Comparison of ENCODE assay signal across 8 cellular contexts in genomic region chr10:27242951-27243551, GRCh38. TPM values are rescaled to one million over a fixed set of nuclear protein-coding genes. Genes with fewer than 3 reads are reported as not detected.
A peak's percentile ranks its signal among the peaks of the same experiment; 100 is the strongest.
DNase-seq lines count a peak whose midpoint lies in the region; ATAC-seq, FAIRE-seq and TF ChIP-seq lines count a peak whose summit lies in the region.

No MANE protein-coding gene starts in this region.

- peak overlapping the region; percentile 81 to 86 for H3K4ac ChIP-seq in mesenchymal stem cell (ENCODE audit: low read depth in 1 of 2, low read length in 2 of 2)

- peak overlapping the region; percentile 94 for H3K4me3 Mint-ChIP-seq in activated CD8-positive, alpha-beta T cell treated with anti-CD3 and anti-CD28 coated beads for 36 hours

- H4K8ac ChIP-seq in mesenchymal stem cell (ENCODE audit: low read length), result peak overlapping the region; percentile 99

- H3K27ac Mint-ChIP-seq in activated CD8-positive, alpha-beta T cell treated with anti-CD3 and anti-CD28 coated beads for 36 hours, result peak overlapping the region; percentile 99

- no peaks in the 10 kb centered on the region for H3K27me3 Mint-ChIP-seq in activated CD8-positive, alpha-beta T cell treated with anti-CD3 and anti-CD28 coated beads for 36 hours

- peak overlapping the region in 1 of 2 experiments; percentile 64 for H3K14ac ChIP-seq in mesenchymal stem cell (ENCODE audit: low read length in 2 of 2)

- no peak overlapping the region for H2BK15ac ChIP-seq in mesenchymal stem cell (ENCODE audit: low read depth, poor library complexity, severe bottlenecking)

- H3K9me3 Mint-ChIP-seq in activated CD8-positive, alpha-beta T cell treated with anti-CD3 and anti-CD28 coated beads for 36 hours, result no peaks in the 10 kb centered on the region

- TF ChIP-seq CTCF in A549 (IDR thresholded peaks at IDR 0.05), result no peak
- TF ChIP-seq CTCF in activated CD8-positive, alpha-beta T cell treated with anti-CD3 and anti-CD28 coated beads for 36 hours (IDR thresholded peaks at IDR 0.05), result no peak

- H3K79me1 ChIP-seq in mesenchymal stem cell (replicated peaks; ENCODE audit: low read length, poor library complexity, severe bottlenecking), result peaks cover 2% of the 10 kb centered on the region

- FAIRE-seq in A549 (lab: Jason Lieb, UNC) (no peak), GM18507 (lab: Jason Lieb, UNC) (peak; percentile 90)

- peak overlapping the region; percentile 6 for H3K9ac ChIP-seq in endocrine pancreas (ENCODE audit: control insufficient read depth, insufficient read depth, low read length)
- H3K9ac ChIP-seq in mesenchymal stem cell (ENCODE audit: low read length), result peak overlapping the region; percentile 94

- whole genome bisulfite sequencing in A549 (ENCODE audit: missing lambda C conversion rate), result 15% methylated on average over 12 of the region's 12 CpGs
- 32% methylated on average over 6 of the region's 12 CpGs for WGBS in mesenchymal stem cell

- peak overlapping the region; percentile 15 for H2AK5ac ChIP-seq in mesenchymal stem cell (ENCODE audit: low read length, severe bottlenecking)

- ATAC-seq in A549, result peak; percentile 24 to 37; a peak in 4 of 6 replicates
- peak; percentile 38 for ATAC-seq in HG03097 (IDR thresholded peaks at IDR 0.05; ENCODE audit: low FRiP score, unreplicated experiment)
- peak; percentile 48 for ATAC-seq in activated CD8-positive, alpha-beta T cell treated with anti-CD3 and anti-CD28 coated beads for 36 hours

- H3K27ac ChIP-seq in A549, result peak overlapping the region; percentile 89 to 92
- peak overlapping the region; percentile 95 for H3K27ac ChIP-seq in mesenchymal stem cell (ENCODE audit: low read length, poor library complexity, severe bottlenecking)

- H3K9me3 ChIP-seq in A549, result no peaks in the 10 kb centered on the region
- no peaks in the 10 kb centered on the region for H3K9me3 ChIP-seq in endocrine pancreas (ENCODE audit: control insufficient read depth, low read length)
- H3K9me3 ChIP-seq in mesenchymal stem cell (ENCODE audit: control insufficient read depth, low read length), result no peaks in the 10 kb centered on the region

- peaks cover 19% of the 10 kb centered on the region for H3K4me1 Mint-ChIP-seq in activated CD8-positive, alpha-beta T cell treated with anti-CD3 and anti-CD28 coated beads for 36 hours (ENCODE audit: low read depth)

- H3K36me3 ChIP-seq in endocrine pancreas (ENCODE audit: control insufficient read depth, insufficient read depth, low read length) (no peaks in the 10 kb centered on the region), mesenchymal stem cell (ENCODE audit: control insufficient read depth in 1 of 2, insufficient read depth in 2 of 2, low read depth in 1 of 2, low read length in 2 of 2) (peaks cover 0 to 2% of the 10 kb centered on the region in 2 experiments)

- peaks cover 25% of the 10 kb centered on the region for H3K4me1 ChIP-seq in A549
- H3K4me1 ChIP-seq in endocrine pancreas (ENCODE audit: control insufficient read depth, insufficient read depth, low read length), result no peaks in the 10 kb centered on the region
- H3K4me1 ChIP-seq in mesenchymal stem cell (ENCODE audit: control insufficient read depth, insufficient read depth, low read depth, low read length), result peaks cover 16% of the 10 kb centered on the region

- H2AFZ ChIP-seq in mesenchymal stem cell (ENCODE audit: low read depth, low read length), result peak overlapping the region; percentile 89

- TF ChIP-seq RAD21 in A549 (conservative IDR thresholded peaks at IDR 0.05 in 1 of 2, IDR thresholded peaks at IDR 0.05 in 1 of 2), result no peak

- H3K4me2 ChIP-seq in A549 (peak overlapping the region; percentile 95), mesenchymal stem cell (ENCODE audit: low read length, poor library complexity, severe bottlenecking) (peak overlapping the region; percentile 69)

- H3K23ac ChIP-seq in mesenchymal stem cell (ENCODE audit: low read length in 2 of 2), result no peak overlapping the region

- H2BK12ac ChIP-seq in mesenchymal stem cell (ENCODE audit: low read length in 2 of 2), result peak overlapping the region in 1 of 2 experiments; percentile 82

- no peak overlapping the region for H2BK120ac ChIP-seq in mesenchymal stem cell (ENCODE audit: low read depth, low read length)

- H3K4me3 ChIP-seq in A549 (peak overlapping the region; percentile 62), endocrine pancreas (ENCODE audit: control insufficient read depth, insufficient read depth, low read length) (peak overlapping the region; percentile 98), mesenchymal stem cell (ENCODE audit: insufficient read depth in 1 of 2, low read depth in 1 of 2, low read length in 2 of 2) (peak overlapping the region; percentile 45 to 92)

- TF ChIP-seq POLR2A in A549 (IDR thresholded peaks at IDR 0.05; ENCODE audit: low read length), result peak; percentile 46; the same call in 1 of the 2 replicates

- peak; percentile 30 to 83 for DNase-seq in A549 (ENCODE audit: low read depth in 1 of 2, low spot score in 1 of 2)
- peak; percentile 23 for DNase-seq in GM18507 (ENCODE audit: extremely low spot score, insufficient read length, low read depth)
- DNase-seq in NCI-H82 (lab: John Stamatoyannopoulos, UW), result peak; percentile 66
- peak; percentile 86 for DNase-seq in activated CD8-positive, alpha-beta T cell treated with anti-CD3 and anti-CD28 coated beads for 36 hours
- peak; percentile 89 for DNase-seq in mesenchymal stem cell
- DNase-seq in stimulated activated CD8-positive, alpha-beta memory T cell treated with anti-CD3 and anti-CD28 coated beads, Interleukin-12 subunit alpha, Interleukin-12 subunit beta, amount 100 ng/mL, for 1 hour (ENCODE audit: low read depth), result peak; percentile 57

- H3K36me3 Mint-ChIP-seq in activated CD8-positive, alpha-beta T cell treated with anti-CD3 and anti-CD28 coated beads for 36 hours (ENCODE audit: low read depth), result peaks cover 28% of the 10 kb centered on the region

- TF ChIP-seq EP300 in A549 (IDR thresholded peaks at IDR 0.05), result no peak

- H3K27me3 ChIP-seq in endocrine pancreas (ENCODE audit: control insufficient read depth, insufficient read depth, low read length) (no peaks in the 10 kb centered on the region), mesenchymal stem cell (ENCODE audit: control insufficient read depth in 1 of 2, insufficient read depth in 1 of 2, low read length in 2 of 2) (no peaks in the 10 kb centered on the region)

- H4K91ac ChIP-seq in mesenchymal stem cell (ENCODE audit: low read length), result peak overlapping the region; percentile 87

- H2BK5ac ChIP-seq in mesenchymal stem cell (ENCODE audit: low read depth, low read length, poor library complexity, severe bottlenecking), result peak overlapping the region; percentile 15

- H3K18ac ChIP-seq in mesenchymal stem cell (ENCODE audit: low read depth in 1 of 2, low read length in 2 of 2), result peak overlapping the region; percentile 85 to 93

- POLR2A ChIA-PET in A549 (lab: Yijun Ruan, JAX), result interaction anchor here (0.6 to 2.5 kb wide), 3 partner anchors 10 to 89 kb away, joined by 3 to 14 read pairs (median 4); partner anchors contain the start of gene YME1L1
- POLR2A ChIA-PET in activated CD8-positive, alpha-beta T cell treated with anti-CD3 and anti-CD28 coated beads for 36 hours (lab: Charles Lee), result interaction anchor here (0.5 to 2.9 kb wide), 19 partner anchors 9 to 1092 kb away, joined by 3 to 38 read pairs (median 3); partner anchors contain the start of genes MASTL, RAB18 and YME1L1

- intact Hi-C loops in activated CD8-positive, alpha-beta T cell treated with anti-CD3 and anti-CD28 coated beads for 36 hours (cut with micrococcal nuclease), result loop anchor here (1.0 to 5.0 kb wide), 2 partner anchors 88 to 141 kb away; partner anchors contain the start of genes ANKRD26 and MASTL

- CTCF ChIA-PET in A549 (lab: Yijun Ruan, JAX), result interaction anchor here (1.4 to 2.6 kb wide), 2 partner anchors 9 to 19 kb away, joined by 5 to 11 read pairs; no protein-coding TSS in a partner anchor
- CTCF ChIA-PET in activated CD8-positive, alpha-beta T cell treated with anti-CD3 and anti-CD28 coated beads for 36 hours (lab: Charles Lee), result interaction anchor here (1.1 to 1.7 kb wide), 4 partner anchors 9 to 86 kb away, joined by 3 to 11 read pairs (median 4); no protein-coding TSS in a partner anchor

TF ChIP-seq in A549, 52 proteins besides CTCF, POLR2A, EP300 and RAD21 (continues in another document):
- TF ChIP-seq NR3C1 (IDR thresholded peaks at IDR 0.05) (no peak), E2F6 (IDR thresholded peaks at IDR 0.05; ENCODE audit: borderline replicate concordance, low read depth) (peak; percentile 57; the same call in 1 of the 2 replicates), MYC (IDR thresholded peaks at IDR 0.05; ENCODE audit: borderline replicate concordance, low read length) (0 out of 2 replicates have a peak, but pooled peaks have one; percentile 13), PHF8 (IDR thresholded peaks at IDR 0.05; ENCODE audit: borderline replicate concordance, low read depth) (peak; percentile 43; the same call in 1 of the 2 replicates), BCL3 (IDR thresholded peaks at IDR 0.05) (peak; percentile 71; the same call in 1 of the 3 replicates), JUN (IDR thresholded peaks at IDR 0.05) (peak; percentile 66 to 71; a peak in 4 of 5 replicates), CHD4 (IDR thresholded peaks at IDR 0.05; ENCODE audit: borderline replicate concordance) (no peak), BHLHE40 (IDR thresholded peaks at IDR 0.05; ENCODE audit: low read depth, low read length) (no peak)

RNA-seq across cellular contexts. Expression of gene ACBD5, which starts 2.5 kb away (rescaled TPM):
- 42.0 and 55.8 TPM in 2 replicates for polyA plus RNA-seq in A549 (2011; rRNA removed)
- polyA plus RNA-seq in A549 (2012; cell fraction: cytosol; rRNA removed), result 10.6 and 11.4 TPM in 2 replicates
- 4.4 and 6.0 TPM in 2 replicates for polyA plus RNA-seq in A549 (2012; cell fraction: nucleus; rRNA removed)
- polyA plus RNA-seq in A549 (2017; fragmentation: RNase III; extraction: RNeasy Plus Mini Kit Qiagen cat#74134 plus additional on column Dnase treatment), result 31.6 to 36.8 TPM (median 35.9 TPM) in 3 replicates
- 15.4 and 16.0 TPM in 2 replicates for polyA minus RNA-seq in A549 (2011; rRNA and poly(A)+ RNA removed)
- 10 to 100 TPM; 17.0 to 19.0 TPM for total RNA-seq in activated CD8-positive, alpha-beta T cell treated with anti-CD3 and anti-CD28 coated beads for 36 hours
- polyA plus RNA-seq in mesenchymal stem cell (2013, experiment 1 of 2), result 14.8 TPM
- 15.7 TPM for polyA plus RNA-seq in mesenchymal stem cell (2013, experiment 2 of 2)

Comparison
In these comparisons a context has a peak if more than half of its experiments do, and no peak if none do; other contexts are left out.
1. Peak in every context shown above with its lines: DNase-seq, ATAC-seq, H3K4me3 ChIP-seq and H3K27ac ChIP-seq.
2. DNase-seq: peak in every context shown above with its lines; median percentile 89 in mesenchymal stem cell; 86 in activated CD8-positive, alpha-beta T cell treated with anti-CD3 and anti-CD28 coated beads for 36 hours; 66 in NCI-H82; 57 in stimulated activated CD8-positive, alpha-beta memory T cell treated with anti-CD3 and anti-CD28 coated beads, Interleukin-12 subunit alpha, Interleukin-12 subunit beta, amount 100 ng/mL, for 1 hour; 56 in A549; 23 in GM18507.